ENCODE assay signal across 2 cellular contexts in the genomic region with DNA sequence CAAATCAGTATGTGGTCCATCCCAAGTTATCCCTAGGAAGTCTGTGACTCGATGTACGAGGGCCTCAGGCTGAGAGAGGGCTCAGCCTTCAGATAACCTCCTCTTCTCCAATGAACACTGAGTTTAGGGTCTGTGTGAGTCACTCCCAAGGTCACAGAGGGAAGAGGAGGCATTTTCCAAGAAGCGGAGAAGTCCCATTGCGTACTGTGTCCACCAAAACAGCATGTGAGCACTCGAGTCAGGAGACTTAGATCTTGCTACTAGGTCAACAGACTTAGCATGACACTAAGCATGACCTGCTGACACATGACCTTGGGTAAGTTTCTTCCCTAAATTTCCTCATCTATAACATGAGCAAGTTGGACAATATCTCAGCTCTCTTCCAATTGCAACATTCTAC.
TF ChIP-seq lines count a peak whose summit lies in the region.

No MANE protein-coding gene starts in this region.

TF ChIP-seq in IMR-90, 13 proteins besides CTCF, POLR2A, EP300 and RAD21:
- TF ChIP-seq SMC3 (IDR thresholded peaks at IDR 0.05; ENCODE audit: low read depth, low read length) (no peak), MXI1 (IDR thresholded peaks at IDR 0.05; ENCODE audit: borderline replicate concordance, low read depth, low read length) (no peak), RFX5 (IDR thresholded peaks at IDR 0.05; ENCODE audit: low read depth, low read length) (no peak), FOS (IDR thresholded peaks at IDR 0.05; ENCODE audit: low read depth, low read length) (no peak), NFE2L2 (IDR thresholded peaks at IDR 0.05; ENCODE audit: low read depth, low read length) (no peak), MAZ (IDR thresholded peaks at IDR 0.05; ENCODE audit: borderline replicate concordance, low read depth, low read length) (no peak), MAFK (IDR thresholded peaks at IDR 0.05; ENCODE audit: low read depth, low read length) (no peak), BHLHE40 (IDR thresholded peaks at IDR 0.05; ENCODE audit: low read depth, low read length) (no peak), CHD1 (IDR thresholded peaks at IDR 0.05; ENCODE audit: low read depth, low read length) (no peak), RCOR1 (IDR thresholded peaks at IDR 0.05; ENCODE audit: insufficient replicate concordance, low read length) (no peak), CEBPB (IDR thresholded peaks at IDR 0.05; ENCODE audit: low read depth, low read length) (no peak)
- TF ChIP-seq, protein P1, sequence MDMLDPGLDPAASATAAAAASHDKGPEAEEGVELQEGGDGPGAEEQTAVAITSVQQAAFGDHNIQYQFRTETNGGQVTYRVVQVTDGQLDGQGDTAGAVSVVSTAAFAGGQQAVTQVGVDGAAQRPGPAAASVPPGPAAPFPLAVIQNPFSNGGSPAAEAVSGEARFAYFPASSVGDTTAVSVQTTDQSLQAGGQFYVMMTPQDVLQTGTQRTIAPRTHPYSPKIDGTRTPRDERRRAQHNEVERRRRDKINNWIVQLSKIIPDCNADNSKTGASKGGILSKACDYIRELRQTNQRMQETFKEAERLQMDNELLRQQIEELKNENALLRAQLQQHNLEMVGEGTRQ (IDR thresholded peaks at IDR 0.05; ENCODE audit: low read depth, low read length): no peak
- TF ChIP-seq, protein P2, sequence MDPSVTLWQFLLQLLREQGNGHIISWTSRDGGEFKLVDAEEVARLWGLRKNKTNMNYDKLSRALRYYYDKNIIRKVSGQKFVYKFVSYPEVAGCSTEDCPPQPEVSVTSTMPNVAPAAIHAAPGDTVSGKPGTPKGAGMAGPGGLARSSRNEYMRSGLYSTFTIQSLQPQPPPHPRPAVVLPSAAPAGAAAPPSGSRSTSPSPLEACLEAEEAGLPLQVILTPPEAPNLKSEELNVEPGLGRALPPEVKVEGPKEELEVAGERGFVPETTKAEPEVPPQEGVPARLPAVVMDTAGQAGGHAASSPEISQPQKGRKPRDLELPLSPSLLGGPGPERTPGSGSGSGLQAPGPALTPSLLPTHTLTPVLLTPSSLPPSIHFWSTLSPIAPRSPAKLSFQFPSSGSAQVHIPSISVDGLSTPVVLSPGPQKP (IDR thresholded peaks at IDR 0.05; ENCODE audit: borderline replicate concordance, low read depth, low read length): no peak

TF ChIP-seq in H1, 55 proteins besides CTCF, POLR2A, EP300 and RAD21:
- no peak for TF ChIP-seq POU5F1 (IDR thresholded peaks at IDR 0.05; ENCODE audit: low read depth, low read length)
- TF ChIP-seq GTF2F1 (IDR thresholded peaks at IDR 0.05; ENCODE audit: borderline replicate concordance, low read depth, low read length): no peak
- no peak for TF ChIP-seq CBX8 (IDR thresholded peaks at IDR 0.05; ENCODE audit: borderline replicate concordance, low read depth, low read length)
- no peak for TF ChIP-seq CREB1 (IDR thresholded peaks at IDR 0.05)
- TF ChIP-seq TEAD4 (IDR thresholded peaks at IDR 0.05; ENCODE audit: low read depth, low read length): no peak
- no peak for TF ChIP-seq CHD2 (IDR thresholded peaks at IDR 0.05; ENCODE audit: low read length)
- TF ChIP-seq BRCA1 (IDR thresholded peaks at IDR 0.05; ENCODE audit: low read depth, low read length): no peak
- no peak for TF ChIP-seq SUZ12 (IDR thresholded peaks at IDR 0.05; ENCODE audit: low read length)
- no peak for TF ChIP-seq JUN (IDR thresholded peaks at IDR 0.05; ENCODE audit: low read depth, low read length)
- no peak for TF ChIP-seq KDM1A (IDR thresholded peaks at IDR 0.05; ENCODE audit: borderline replicate concordance, low read length)
- TF ChIP-seq SIRT6 (IDR thresholded peaks at IDR 0.05; ENCODE audit: low read length): no peak
